In genomic region chr10:73874267-73875138, GRCh38 we compare ENCODE assay signal across 1 cellular context.
TF ChIP-seq lines count a peak whose summit lies in the region.

TSS of gene CAMK2G (minus strand) at chr10:73874555. CDS start at chr10:73874461, 94 bp downstream.

TF ChIP-seq in A549, 52 proteins besides CTCF, POLR2A, EP300 and RAD21 (continued from another document):
- peak in 1 of 2 experiments; percentile 81; a peak in 2 of 5 replicates for TF ChIP-seq JUN (IDR thresholded peaks at IDR 0.05)
- no peak for TF ChIP-seq ZC3H11A (IDR thresholded peaks at IDR 0.05)
- TF ChIP-seq REST (IDR thresholded peaks at IDR 0.05), result no peak
- TF ChIP-seq ATOH8 (CRISPR knock-in tag; IDR thresholded peaks at IDR 0.05; ENCODE audit: low read depth), result no peak
- no peak for TF ChIP-seq HDAC2 (IDR thresholded peaks at IDR 0.05)
- TF ChIP-seq SMC3 (IDR thresholded peaks at IDR 0.05), result no peak
- no peak for TF ChIP-seq JUNB (IDR thresholded peaks at IDR 0.05)
- TF ChIP-seq NFE2L2 (conservative IDR thresholded peaks at IDR 0.05; ENCODE audit: low read length), result no peak
- TF ChIP-seq POLR2AphosphoS2 (conservative IDR thresholded peaks at IDR 0.05; ENCODE audit: low read length), result no peak
- TF ChIP-seq ZFP36 (IDR thresholded peaks at IDR 0.05; ENCODE audit: borderline replicate concordance, partially characterized antibody), result no peak
- TF ChIP-seq MAFK (IDR thresholded peaks at IDR 0.05; ENCODE audit: partially characterized antibody), result no peak
- peak; percentile 52; the same call in 1 of the 2 replicates for TF ChIP-seq PHF8 (IDR thresholded peaks at IDR 0.05; ENCODE audit: borderline replicate concordance, low read depth)
- TF ChIP-seq FOSB (CRISPR knock-in tag; IDR thresholded peaks at IDR 0.05), result no peak
- no peak for TF ChIP-seq RARB (CRISPR knock-in tag; IDR thresholded peaks at IDR 0.05)
- no peak for TF ChIP-seq CHD4 (IDR thresholded peaks at IDR 0.05; ENCODE audit: borderline replicate concordance)
- no peak for TF ChIP-seq SREBF2 (IDR thresholded peaks at IDR 0.05)
- TF ChIP-seq NR3C1 (IDR thresholded peaks at IDR 0.05), result no peak
- TF ChIP-seq FOSL2 (IDR thresholded peaks at IDR 0.05), result no peak
- TF ChIP-seq FOSL2 (CRISPR knock-in tag; IDR thresholded peaks at IDR 0.05), result no peak
- TF ChIP-seq ESRRA (IDR thresholded peaks at IDR 0.05; ENCODE audit: borderline replicate concordance, low read length), result no peak
